Comparison of ENCODE assay signal across 18 cellular contexts in genomic region chr1:197986817-197987216, GRCh38.
A peak's percentile ranks its signal among the peaks of the same experiment; 100 is the strongest.
DNase-seq lines count a peak whose midpoint lies in the region; ATAC-seq and TF ChIP-seq lines count a peak whose summit lies in the region.
"Had no signal": no experiment of that assay in that cellular context is flagged by ENCODE, and none has a peak within 500 bp of the region (broad histone marks: within the 10 kb centered on the region; RNA-seq: fewer than 3 reads in every experiment).

No MANE protein-coding gene starts in this region.

- H3K9ac ChIP-seq in SK-N-SH (no peak overlapping the region), GM23248 (no peak overlapping the region)
- H3K9ac ChIP-seq: BLaER1 had no signal

- H3K9me3 ChIP-seq in SK-N-SH: no peaks in the 10 kb centered on the region
- no peaks in the 10 kb centered on the region for H3K9me3 ChIP-seq in heart left ventricle
- no peaks in the 10 kb centered on the region for H3K9me3 ChIP-seq in GM23248 (ENCODE audit: low read depth)
- no peaks in the 10 kb centered on the region for H3K9me3 ChIP-seq in osteoblast (ENCODE audit: low read depth, low read length)
- H3K9me3 ChIP-seq: BLaER1, HAP-1 had no signal

- TF ChIP-seq POLR2A in heart left ventricle (IDR thresholded peaks at IDR 0.05): no peak

- peaks cover 6% of the 10 kb centered on the region for H3F3A ChIP-seq in SK-N-SH (replicated peaks; ENCODE audit: insufficient read depth)
- H3F3A ChIP-seq in GM23248 (ENCODE audit: insufficient read depth): peaks cover 6% of the 10 kb centered on the region; the same call in 1 of the 2 replicates

- H3K27me3 ChIP-seq in SK-N-SH (ENCODE audit: insufficient read depth) (no peaks in the 10 kb centered on the region), heart left ventricle (no peaks in the 10 kb centered on the region), GM23248 (replicated peaks; ENCODE audit: insufficient read depth) (no peaks in the 10 kb centered on the region), osteoblast (ENCODE audit: insufficient read depth, low read length) (no peaks in the 10 kb centered on the region)
- H3K27me3 ChIP-seq: BLaER1 had no signal

- H3K27ac ChIP-seq in SK-N-SH (ENCODE audit: low read depth in 2 of 2, low read length in 1 of 2) (no peak overlapping the region), heart left ventricle (no peak overlapping the region), GM23248 (no peak overlapping the region), osteoblast (ENCODE audit: low read depth, low read length) (no peak overlapping the region)
- H3K27ac ChIP-seq: 22Rv1, BLaER1, C4-2B had no signal

- ATAC-seq in SK-N-SH treated with all-trans-retinoic acid at 6 μM for 48 hours (no peak), heart left ventricle (peak in 3 of 4 donors; percentile 66 to 72 (median 71)), left cardiac atrium (no peak), GM21717 (IDR thresholded peaks at IDR 0.05; ENCODE audit: unreplicated experiment) (no peak)
- ATAC-seq: CD8-positive, alpha-beta T cell; GM12878 had no signal

- H3K79me2 ChIP-seq in SK-N-SH (ENCODE audit: insufficient read depth) (no peaks in the 10 kb centered on the region), GM23248 (ENCODE audit: insufficient read depth) (no peaks in the 10 kb centered on the region), osteoblast (ENCODE audit: insufficient read depth, low read length) (no peaks in the 10 kb centered on the region)

- in situ Hi-C loops in GM23248 (cut with MboI): no loop called here

- intact Hi-C loops in heart left ventricle (cut with DNase I) (no loop called here), left cardiac atrium (cut with DNase I) (no loop called here)

- no peak for TF ChIP-seq EP300 in SK-N-SH (IDR thresholded peaks at IDR 0.05; ENCODE audit: borderline replicate concordance in 1 of 2, low read depth in 1 of 2, low read length in 1 of 2)

- no peak overlapping the region for H3K4me2 ChIP-seq in SK-N-SH
- H3K4me2 ChIP-seq in GM23248 (ENCODE audit: unreplicated experiment): no peak overlapping the region
- no peak overlapping the region for H3K4me2 ChIP-seq in osteoblast (ENCODE audit: insufficient read depth, low read length)
- H3K4me2 ChIP-seq: BLaER1 had no signal

- 86% methylated on average over 3 of the region's 3 CpGs for WGBS in SK-N-SH (ENCODE audit: low lambda C conversion rate)
- WGBS in heart left ventricle, 4 donors: 42 to 56% (median 49%) methylated on average over 3 of the region's 3 CpGs
- WGBS in GM23248 (ENCODE audit: low coverage in 1 of 2, low lambda C conversion rate in 2 of 2, missing lambda C conversion rate in 2 of 2), 2 experiments: 36 to 41% methylated on average over 3 of the region's 3 CpGs

- H3K4me1 ChIP-seq in SK-N-SH (ENCODE audit: control insufficient read depth in 1 of 2, insufficient read depth in 2 of 2, low read depth in 1 of 2, low read length in 1 of 2) (peaks cover 10 to 12% of the 10 kb centered on the region in 2 experiments; a peak in 1 of 4 replicates), heart left ventricle (no peaks in the 10 kb centered on the region), GM23248 (ENCODE audit: insufficient read depth) (peaks cover 19% of the 10 kb centered on the region), osteoblast (ENCODE audit: insufficient read depth, low read length) (peaks cover 5% of the 10 kb centered on the region)
- H3K4me1 ChIP-seq: BLaER1 had no signal

- POLR2A ChIA-PET in SK-N-SH (lab: Yijun Ruan, JAX): no interaction called here

- TF ChIP-seq RAD21 in SK-N-SH (IDR thresholded peaks at IDR 0.05; ENCODE audit: low read length): no peak

- TF ChIP-seq CTCF in SK-N-SH (IDR thresholded peaks at IDR 0.05): no peak
- TF ChIP-seq CTCF in heart left ventricle (IDR thresholded peaks at IDR 0.05): no peak
- no peak for TF ChIP-seq CTCF in osteoblast (IDR thresholded peaks at IDR 0.05; ENCODE audit: extremely low read depth, low read depth, low read length)

- DNase-seq in SK-N-SH (no peak), heart left ventricle (no peak), left cardiac atrium (no peak), GM23248 (no peak), osteoblast (ENCODE audit: insufficient read length, low spot score, missing footprints) (no peak)
- DNase-seq: CD4-positive, CD25-positive, alpha-beta regulatory T cell; CD8-positive, alpha-beta T cell; DMS 273 treated with DMSO at 0.1 percent for 48 hours; DMS79; EL; GOT3 had no signal

- H4K20me1 ChIP-seq in SK-N-SH (ENCODE audit: insufficient read depth): no peaks in the 10 kb centered on the region
- H4K20me1 ChIP-seq in GM23248 (ENCODE audit: insufficient read depth): no peaks in the 10 kb centered on the region
- H4K20me1 ChIP-seq in osteoblast (ENCODE audit: insufficient read depth, low read length): no peaks in the 10 kb centered on the region
- H4K20me1 ChIP-seq: BLaER1 had no signal

- CTCF ChIA-PET in SK-N-SH (lab: Yijun Ruan, JAX): no interaction called here

- H3K36me3 ChIP-seq in SK-N-SH (replicated peaks in 1 of 2; ENCODE audit: control insufficient read depth in 1 of 2, insufficient read depth in 2 of 2, low read length in 1 of 2): no peaks in the 10 kb centered on the region
- H3K36me3 ChIP-seq in heart left ventricle: no peaks in the 10 kb centered on the region
- no peaks in the 10 kb centered on the region for H3K36me3 ChIP-seq in GM23248 (ENCODE audit: low read depth)
- no peaks in the 10 kb centered on the region for H3K36me3 ChIP-seq in osteoblast (ENCODE audit: insufficient read depth, low read length)
- H3K36me3 ChIP-seq: BLaER1, HAP-1 had no signal

- H2AFZ ChIP-seq in SK-N-SH (ENCODE audit: low read depth) (peak overlapping the region; percentile 14; the same call in 1 of the 2 replicates), GM23248 (peak overlapping the region; percentile 12; the same call in 1 of the 2 replicates), osteoblast (ENCODE audit: low read length) (peak overlapping the region; percentile 27)

- H3K4me3 ChIP-seq in SK-N-SH (ENCODE audit: low read depth in 2 of 2, low read length in 1 of 2) (no peak overlapping the region), heart left ventricle (no peak overlapping the region), GM23248 (no peak overlapping the region), osteoblast (ENCODE audit: insufficient read depth, low read length) (no peak overlapping the region)
- H3K4me3 ChIP-seq: BLaER1, GM12878, HAP-1 had no signal

- H3K9me2 ChIP-seq in SK-N-SH (no peaks in the 10 kb centered on the region), GM23248 (ENCODE audit: insufficient read depth) (no peaks in the 10 kb centered on the region)

TF ChIP-seq in SK-N-SH, 30 proteins besides CTCF, POLR2A, EP300 and RAD21 (continues in another document):
- TF ChIP-seq ELF1 (IDR thresholded peaks at IDR 0.05): no peak
- TF ChIP-seq GATA2 (CRISPR knock-in tag; IDR thresholded peaks at IDR 0.05): no peak
- TF ChIP-seq NRF1 (IDR thresholded peaks at IDR 0.05; ENCODE audit: low read depth, low read length): no peak
- TF ChIP-seq FOSL2 (IDR thresholded peaks at IDR 0.05; ENCODE audit: borderline replicate concordance, low read depth): no peak
- TF ChIP-seq PBX3 (IDR thresholded peaks at IDR 0.05): no peak

TF ChIP-seq in SK-N-SH treated with all-trans-retinoic acid at 6 μM for 48 hours, 23 proteins besides CTCF, POLR2A, EP300 and RAD21 (continues in another document):
- no peak for TF ChIP-seq ZFP30 (CRISPR knock-in tag; IDR thresholded peaks at IDR 0.05)
- no peak for TF ChIP-seq PPARA (CRISPR knock-in tag; IDR thresholded peaks at IDR 0.05; ENCODE audit: borderline replicate concordance)
- TF ChIP-seq CREB5 (CRISPR knock-in tag; IDR thresholded peaks at IDR 0.05; ENCODE audit: low read depth): no peak
- TF ChIP-seq ZC3H10 (CRISPR knock-in tag; IDR thresholded peaks at IDR 0.05): no peak
- TF ChIP-seq ZNF8 (CRISPR knock-in tag; IDR thresholded peaks at IDR 0.05): no peak
- TF ChIP-seq, protein P1, sequence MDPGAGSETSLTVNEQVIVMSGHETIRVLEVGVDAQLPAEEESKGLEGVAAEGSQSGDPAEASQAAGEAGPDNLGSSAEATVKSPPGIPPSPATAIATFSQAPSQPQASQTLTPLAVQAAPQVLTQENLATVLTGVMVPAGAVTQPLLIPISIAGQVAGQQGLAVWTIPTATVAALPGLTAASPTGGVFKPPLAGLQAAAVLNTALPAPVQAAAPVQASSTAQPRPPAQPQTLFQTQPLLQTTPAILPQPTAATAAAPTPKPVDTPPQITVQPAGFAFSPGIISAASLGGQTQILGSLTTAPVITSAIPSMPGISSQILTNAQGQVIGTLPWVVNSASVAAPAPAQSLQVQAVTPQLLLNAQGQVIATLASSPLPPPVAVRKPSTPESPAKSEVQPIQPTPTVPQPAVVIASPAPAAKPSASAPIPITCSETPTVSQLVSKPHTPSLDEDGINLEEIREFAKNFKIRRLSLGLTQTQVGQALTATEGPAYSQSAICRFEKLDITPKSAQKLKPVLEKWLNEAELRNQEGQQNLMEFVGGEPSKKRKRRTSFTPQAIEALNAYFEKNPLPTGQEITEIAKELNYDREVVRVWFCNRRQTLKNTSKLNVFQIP (CRISPR knock-in tag; IDR thresholded peaks at IDR 0.05; ENCODE audit: borderline replicate concordance, low read depth): no peak
- no peak for TF ChIP-seq ESRRG (CRISPR knock-in tag; IDR thresholded peaks at IDR 0.05)
- TF ChIP-seq SNAI2 (CRISPR knock-in tag; IDR thresholded peaks at IDR 0.05): no peak

Comparison
In these comparisons a context has a peak if more than half of its experiments do, and no peak if none do; other contexts are left out.
1. ATAC-seq: peak in heart left ventricle (3 of 4); none in SK-N-SH treated with all-trans-retinoic acid at 6 μM for 48 hours (single experiment), left cardiac atrium (0 of 2) and GM21717 (single experiment).
2. Peak in every context shown above with its lines, with median percentiles within 50 percentile points of each other: H2AFZ ChIP-seq.